ENCODE assay signal across 6 cellular contexts in genomic region chr12:13668880-13669279, GRCh38.
"Had no signal": no experiment of that assay in that cellular context is flagged by ENCODE, and none has a peak within 500 bp of the region (broad histone marks: within the 10 kb centered on the region; RNA-seq: fewer than 3 reads in every experiment).

No MANE protein-coding gene starts in this region.

- H3K4me3 Mint-ChIP-seq: HFFc6 had no signal

- FAIRE-seq: K562 had no signal

- H3K27ac Mint-ChIP-seq: HFFc6 had no signal

- DNase-seq: GM23248, GOT3, H7, HFFc6, IMR-90 had no signal
